In the genomic region with DNA sequence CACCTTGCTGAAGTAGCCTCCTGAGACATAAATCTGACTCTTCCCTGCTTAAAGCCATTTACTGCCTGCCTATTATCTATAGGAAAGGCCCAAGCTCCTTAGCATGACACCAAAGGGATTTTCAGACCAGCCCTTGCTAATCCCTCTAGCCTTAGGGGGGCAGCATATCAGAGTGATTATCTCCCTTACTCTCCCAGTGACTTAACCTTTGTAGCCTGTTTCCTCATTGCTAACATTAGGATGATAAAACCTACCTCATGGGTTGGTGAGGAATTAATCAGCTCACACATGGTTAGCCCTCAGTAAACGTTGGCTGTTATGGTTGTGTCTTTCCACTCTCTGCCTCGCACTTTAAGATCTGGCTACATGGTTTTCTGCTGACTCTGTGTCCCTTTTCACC, we compare ENCODE assay signal across 1 cellular context.
TF ChIP-seq lines count a peak whose summit lies in the region.

No MANE protein-coding gene starts in this region.

TF ChIP-seq in HCT116, 20 proteins besides CTCF, POLR2A, EP300 and RAD21 (continued from another document):
- TF ChIP-seq, protein P1, sequence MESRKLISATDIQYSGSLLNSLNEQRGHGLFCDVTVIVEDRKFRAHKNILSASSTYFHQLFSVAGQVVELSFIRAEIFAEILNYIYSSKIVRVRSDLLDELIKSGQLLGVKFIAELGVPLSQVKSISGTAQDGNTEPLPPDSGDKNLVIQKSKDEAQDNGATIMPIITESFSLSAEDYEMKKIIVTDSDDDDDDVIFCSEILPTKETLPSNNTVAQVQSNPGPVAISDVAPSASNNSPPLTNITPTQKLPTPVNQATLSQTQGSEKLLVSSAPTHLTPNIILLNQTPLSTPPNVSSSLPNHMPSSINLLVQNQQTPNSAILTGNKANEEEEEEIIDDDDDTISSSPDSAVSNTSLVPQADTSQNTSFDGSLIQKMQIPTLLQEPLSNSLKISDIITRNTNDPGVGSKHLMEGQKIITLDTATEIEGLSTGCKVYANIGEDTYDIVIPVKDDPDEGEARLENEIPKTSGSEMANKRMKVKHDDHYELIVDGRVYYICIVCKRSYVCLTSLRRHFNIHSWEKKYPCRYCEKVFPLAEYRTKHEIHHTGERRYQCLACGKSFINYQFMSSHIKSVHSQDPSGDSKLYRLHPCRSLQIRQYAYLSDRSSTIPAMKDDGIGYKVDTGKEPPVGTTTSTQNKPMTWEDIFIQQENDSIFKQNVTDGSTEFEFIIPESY (IDR thresholded peaks at IDR 0.05; ENCODE audit: extremely low read depth, insufficient replicate concordance, low read length): no peak
- TF ChIP-seq, protein P2, sequence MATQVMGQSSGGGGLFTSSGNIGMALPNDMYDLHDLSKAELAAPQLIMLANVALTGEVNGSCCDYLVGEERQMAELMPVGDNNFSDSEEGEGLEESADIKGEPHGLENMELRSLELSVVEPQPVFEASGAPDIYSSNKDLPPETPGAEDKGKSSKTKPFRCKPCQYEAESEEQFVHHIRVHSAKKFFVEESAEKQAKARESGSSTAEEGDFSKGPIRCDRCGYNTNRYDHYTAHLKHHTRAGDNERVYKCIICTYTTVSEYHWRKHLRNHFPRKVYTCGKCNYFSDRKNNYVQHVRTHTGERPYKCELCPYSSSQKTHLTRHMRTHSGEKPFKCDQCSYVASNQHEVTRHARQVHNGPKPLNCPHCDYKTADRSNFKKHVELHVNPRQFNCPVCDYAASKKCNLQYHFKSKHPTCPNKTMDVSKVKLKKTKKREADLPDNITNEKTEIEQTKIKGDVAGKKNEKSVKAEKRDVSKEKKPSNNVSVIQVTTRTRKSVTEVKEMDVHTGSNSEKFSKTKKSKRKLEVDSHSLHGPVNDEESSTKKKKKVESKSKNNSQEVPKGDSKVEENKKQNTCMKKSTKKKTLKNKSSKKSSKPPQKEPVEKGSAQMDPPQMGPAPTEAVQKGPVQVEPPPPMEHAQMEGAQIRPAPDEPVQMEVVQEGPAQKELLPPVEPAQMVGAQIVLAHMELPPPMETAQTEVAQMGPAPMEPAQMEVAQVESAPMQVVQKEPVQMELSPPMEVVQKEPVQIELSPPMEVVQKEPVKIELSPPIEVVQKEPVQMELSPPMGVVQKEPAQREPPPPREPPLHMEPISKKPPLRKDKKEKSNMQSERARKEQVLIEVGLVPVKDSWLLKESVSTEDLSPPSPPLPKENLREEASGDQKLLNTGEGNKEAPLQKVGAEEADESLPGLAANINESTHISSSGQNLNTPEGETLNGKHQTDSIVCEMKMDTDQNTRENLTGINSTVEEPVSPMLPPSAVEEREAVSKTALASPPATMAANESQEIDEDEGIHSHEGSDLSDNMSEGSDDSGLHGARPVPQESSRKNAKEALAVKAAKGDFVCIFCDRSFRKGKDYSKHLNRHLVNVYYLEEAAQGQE (IDR thresholded peaks at IDR 0.05; ENCODE audit: low read depth): no peak
- no peak for TF ChIP-seq FOSL1 (IDR thresholded peaks at IDR 0.05; ENCODE audit: low read depth)
- no peak for TF ChIP-seq YY1 (IDR thresholded peaks at IDR 0.05; ENCODE audit: extremely low read depth, insufficient replicate concordance, low read depth, low read length)
- TF ChIP-seq, protein P3, sequence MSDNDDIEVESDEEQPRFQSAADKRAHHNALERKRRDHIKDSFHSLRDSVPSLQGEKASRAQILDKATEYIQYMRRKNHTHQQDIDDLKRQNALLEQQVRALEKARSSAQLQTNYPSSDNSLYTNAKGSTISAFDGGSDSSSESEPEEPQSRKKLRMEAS (IDR thresholded peaks at IDR 0.05): no peak
TF ChIP-seq in HCT116: peak in this region for 0.
